In the genomic region with DNA sequence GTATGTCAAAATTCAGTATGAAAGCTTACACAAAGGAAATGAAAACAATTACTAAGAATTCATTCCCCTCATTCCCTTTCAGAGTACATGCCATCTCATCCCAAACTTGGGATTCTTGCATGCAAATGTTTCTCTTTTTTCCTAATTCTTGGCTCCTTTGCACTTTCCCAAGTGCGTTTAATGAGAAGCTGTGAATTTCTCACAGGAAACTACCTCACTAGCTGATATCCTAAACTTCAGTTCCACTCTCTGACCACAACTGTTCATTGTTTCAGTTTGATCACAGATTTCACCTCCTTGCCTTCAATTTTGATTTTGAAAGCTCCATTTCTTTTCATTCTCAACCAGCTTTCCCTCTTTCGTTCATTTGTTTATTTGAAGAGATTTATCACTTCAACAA, we compare ENCODE assay signal across 14 cellular contexts.
DNase-seq lines count a peak whose midpoint lies in the region; ATAC-seq lines count a peak whose summit lies in the region.
"Had no signal": no experiment of that assay in that cellular context is flagged by ENCODE, and none has a peak within 500 bp of the region (broad histone marks: within the 10 kb centered on the region; RNA-seq: fewer than 3 reads in every experiment).

No MANE protein-coding gene starts in this region.

- H3K4me2 ChIP-seq in BLaER1 = peak overlapping the region; percentile 8; the same call in 1 of the 2 replicates

- no peak overlapping the region for H3K9ac ChIP-seq in BLaER1

- DNase-seq in stimulated activated CD8-positive, alpha-beta memory T cell treated with anti-CD3 and anti-CD28 coated beads, Interleukin-4, amount 100 ng/mL, for 48 hours = no peak
- no peak for DNase-seq in activated T-cell treated with anti-CD3 and anti-CD28 coated beads, Interleukin-2, amount 50 U/mL, for 48 hours
- DNase-seq in GM19240 (ENCODE audit: insufficient read length, low spot score) (no peak), activated gamma-delta T cell treated with Interleukin-2 at 50 U/mL for 16 hours (no peak)
- DNase-seq: cerebellar nuclear complex; NCI-H1930; stimulated activated CD4-positive, alpha-beta T cell treated with anti-CD3 and anti-CD28 coated beads, Interleukin-1b, Interleukin-23, amount 100 ng/mL, for 48 hours; T1000; upper lobe of right lung had no signal

- H4K20me1 ChIP-seq in BLaER1 = no peaks in the 10 kb centered on the region

- no peak overlapping the region for H3K4me3 ChIP-seq in BLaER1
- H3K4me3 ChIP-seq: K562, upper lobe of right lung had no signal

- H3K4me1 ChIP-seq in BLaER1 = peaks cover 10% of the 10 kb centered on the region; the same call in 1 of the 2 replicates
- H3K4me1 ChIP-seq: upper lobe of right lung had no signal

- peak; percentile 62 for ATAC-seq in GM19351 (IDR thresholded peaks at IDR 0.05; ENCODE audit: unreplicated experiment)
- ATAC-seq in HG02588 (IDR thresholded peaks at IDR 0.05; ENCODE audit: unreplicated experiment) = peak; percentile 55
- peak; percentile 45 for ATAC-seq in HG03378 (IDR thresholded peaks at IDR 0.05; ENCODE audit: unreplicated experiment)
- ATAC-seq: K562, upper lobe of right lung had no signal

- H3K9me3 ChIP-seq in BLaER1 = no peaks in the 10 kb centered on the region
- H3K9me3 ChIP-seq: upper lobe of right lung had no signal

- no peak overlapping the region for H3K27ac ChIP-seq in BLaER1
- H3K27ac ChIP-seq: upper lobe of right lung had no signal

- no peaks in the 10 kb centered on the region for H3K27me3 ChIP-seq in BLaER1
- H3K27me3 ChIP-seq: upper lobe of right lung had no signal

- H3K36me3 ChIP-seq in BLaER1 = no peaks in the 10 kb centered on the region
- H3K36me3 ChIP-seq: upper lobe of right lung had no signal
